22 cellular contexts compared by ENCODE assay signal in the genomic region with DNA sequence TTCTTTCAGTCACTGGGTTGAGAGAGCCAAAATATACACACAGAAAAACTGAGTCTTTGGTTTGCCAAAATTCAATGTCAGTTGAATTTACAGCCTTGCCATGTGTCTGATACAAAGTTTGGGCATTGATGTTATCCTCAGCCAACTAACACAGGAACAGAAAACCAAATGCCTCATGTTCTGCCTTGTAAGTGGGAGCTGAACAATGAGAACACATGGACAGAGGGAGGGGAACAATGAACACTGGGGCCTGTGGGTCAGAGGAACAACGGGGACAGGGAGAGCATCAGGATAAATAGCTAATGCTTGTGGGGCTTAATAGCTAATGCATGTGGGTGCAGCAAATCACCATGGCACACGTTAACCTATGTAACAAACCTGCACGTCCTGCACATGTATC.
"Had no signal": no experiment of that assay in that cellular context is flagged by ENCODE, and none has a peak within 500 bp of the region (broad histone marks: within the 10 kb centered on the region; RNA-seq: fewer than 3 reads in every experiment).

No MANE protein-coding gene starts in this region.

- H3K9me3 ChIP-seq: body of pancreas, colonic mucosa, gastroesophageal sphincter, prostate gland, suprapubic skin had no signal

- H3K36me3 Mint-ChIP-seq: memory B cell; naive thymus-derived CD8-positive, alpha-beta T cell; type B pancreatic cell had no signal

- DNase-seq: activated CD4-positive, alpha-beta T cell treated with anti-CD3 and anti-CD28 coated beads for 36 hours; activated CD4-positive, alpha-beta T cell treated with anti-CD3 and anti-CD28 coated beads, Interleukin-2, amount 50 U/mL, for 48 hours; activated gamma-delta T cell treated with Interleukin-2 at 50 U/mL for 16 hours; activated T-cell treated with anti-CD3 and anti-CD28 coated beads for 4 hours; body of pancreas; central memory CD4-positive, alpha-beta T cell; colonic mucosa; islet precursor cell; naive thymus-derived CD8-positive, alpha-beta T cell; right cardiac atrium; stimulated activated CD4-positive, alpha-beta T cell treated with anti-CD3 and anti-CD28 coated beads, Interleukin-2, amount 100 ng/mL, for 24 hours; stimulated activated naive CD4-positive, alpha-beta T cell treated with Interleukin-2 at 50 U/mL for 16 hours had no signal

- H3K4me1 ChIP-seq: body of pancreas, colonic mucosa, gastroesophageal sphincter, prostate gland, suprapubic skin had no signal

- H3K4me1 Mint-ChIP-seq: activated CD4-positive, alpha-beta T cell treated with anti-CD3 and anti-CD28 coated beads for 36 hours; naive thymus-derived CD8-positive, alpha-beta T cell had no signal

- H3K4me3 Mint-ChIP-seq: activated CD4-positive, alpha-beta T cell treated with anti-CD3 and anti-CD28 coated beads for 36 hours; activated naive CD8-positive, alpha-beta T cell; activated T-helper 1 cell treated with anti-CD3 and anti-CD28 coated beads, Interleukin-12 subunit alpha, Interleukin-12 subunit beta, Interleukin-2, Interleukin-4 antibody, amounts not matched to agents 30 ng/mL and 10 ng/mL and 1 ng/mL, durations not matched to agents 14 hours and 24 hours and 36 hours; memory B cell; naive thymus-derived CD8-positive, alpha-beta T cell; type B pancreatic cell; WTC11 had no signal

- H3K27ac ChIP-seq: body of pancreas, colonic mucosa, gastroesophageal sphincter, prostate gland, suprapubic skin had no signal

- H3K27ac Mint-ChIP-seq: activated CD4-positive, alpha-beta T cell treated with anti-CD3 and anti-CD28 coated beads for 36 hours; activated naive CD8-positive, alpha-beta T cell; activated T-helper 1 cell treated with anti-CD3 and anti-CD28 coated beads, Interleukin-12 subunit alpha, Interleukin-12 subunit beta, Interleukin-2, Interleukin-4 antibody, amounts not matched to agents 30 ng/mL and 10 ng/mL and 1 ng/mL, durations not matched to agents 14 hours and 24 hours and 36 hours; memory B cell; type B pancreatic cell; WTC11 had no signal

- H3K9me3 Mint-ChIP-seq: memory B cell had no signal

- H3K36me3 ChIP-seq: colonic mucosa, gastroesophageal sphincter, prostate gland, suprapubic skin had no signal

- H3K27me3 ChIP-seq: body of pancreas, colonic mucosa, gastroesophageal sphincter, suprapubic skin had no signal

- H3K4me3 ChIP-seq: body of pancreas, colonic mucosa, gastroesophageal sphincter, prostate gland, suprapubic skin had no signal

- H3K27me3 Mint-ChIP-seq: activated naive CD8-positive, alpha-beta T cell had no signal

- ATAC-seq: activated CD4-positive, alpha-beta T cell treated with anti-CD3 and anti-CD28 coated beads for 36 hours; body of pancreas; esophagus mucosa; gastroesophageal sphincter; left lobe of liver; naive thymus-derived CD8-positive, alpha-beta T cell; right cardiac atrium; WTC11 had no signal
